18 cellular contexts compared by ENCODE assay signal in the genomic region with DNA sequence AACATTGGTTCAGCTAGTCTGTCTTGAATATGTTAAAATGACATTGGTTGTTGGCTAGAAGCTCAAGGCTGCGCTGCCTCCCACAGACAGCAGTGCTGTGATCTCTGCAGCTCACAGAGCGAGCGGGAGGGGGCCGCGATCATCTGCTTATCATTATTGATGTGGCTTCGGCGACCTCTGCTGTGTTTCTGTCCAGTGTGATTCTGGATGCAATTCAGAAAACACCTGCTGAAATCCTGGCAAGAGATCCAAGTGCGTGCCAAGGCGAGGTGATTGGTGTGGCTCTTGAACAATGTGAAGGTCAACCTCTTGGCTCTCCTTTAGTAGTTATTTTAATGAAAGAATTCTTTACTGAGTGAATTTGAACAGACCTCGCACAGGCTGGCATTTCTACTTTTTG.
A peak's percentile ranks its signal among the peaks of the same experiment; 100 is the strongest.
DNase-seq lines count a peak whose midpoint lies in the region; ATAC-seq, FAIRE-seq and TF ChIP-seq lines count a peak whose summit lies in the region.
"Had no signal": no experiment of that assay in that cellular context is flagged by ENCODE, and none has a peak within 500 bp of the region (broad histone marks: within the 10 kb centered on the region; RNA-seq: fewer than 3 reads in every experiment).

No MANE protein-coding gene starts in this region.

- H3K27me3 Mint-ChIP-seq in activated CD4-positive, alpha-beta memory T cell treated with anti-CD3 and anti-CD28 coated beads for 36 hours: peaks cover 73% of the 10 kb centered on the region
- peaks cover 85% of the 10 kb centered on the region for H3K27me3 Mint-ChIP-seq in activated CD4-positive, alpha-beta memory T cell treated with anti-CD3 and anti-CD28 coated beads, Interleukin-2, amount 10 ng/mL, durations not matched to agents 7 days and 5 days

- peaks cover 2% of the 10 kb centered on the region for H3K36me3 Mint-ChIP-seq in activated CD4-positive, alpha-beta memory T cell treated with anti-CD3 and anti-CD28 coated beads for 36 hours
- H3K36me3 Mint-ChIP-seq in activated CD4-positive, alpha-beta memory T cell treated with anti-CD3 and anti-CD28 coated beads, Interleukin-2, amount 10 ng/mL, durations not matched to agents 7 days and 5 days (ENCODE audit: low read depth): peaks cover 5% of the 10 kb centered on the region

- intact Hi-C loops in activated CD4-positive, alpha-beta memory T cell treated with anti-CD3 and anti-CD28 coated beads for 36 hours (cut with micrococcal nuclease): loop anchor here (5.0 kb wide), 1 partner anchor 1348 kb away; no protein-coding TSS in a partner anchor
- intact Hi-C loops in left cardiac atrium (cut with DNase I): no loop called here

- H3F3A ChIP-seq in SK-N-SH (replicated peaks; ENCODE audit: insufficient read depth): peaks cover 12% of the 10 kb centered on the region

- H2AFZ ChIP-seq in SK-N-SH (ENCODE audit: low read depth): no peak overlapping the region

- no peak for TF ChIP-seq EP300 in SK-N-SH (IDR thresholded peaks at IDR 0.05; ENCODE audit: borderline replicate concordance in 1 of 2, low read depth in 1 of 2, low read length in 1 of 2)

- H3K27ac ChIP-seq in SK-N-SH (ENCODE audit: low read depth in 2 of 2, low read length in 1 of 2): no peak overlapping the region
- no peak overlapping the region for H3K27ac ChIP-seq in small intestine (ENCODE audit: low read depth in 1 of 2, low read length in 1 of 2)
- H3K27ac ChIP-seq: SJCRH30 had no signal

- no peak for TF ChIP-seq RAD21 in SK-N-SH (IDR thresholded peaks at IDR 0.05; ENCODE audit: low read length)

- H3K4me1 Mint-ChIP-seq in activated CD4-positive, alpha-beta memory T cell treated with anti-CD3 and anti-CD28 coated beads for 36 hours (ENCODE audit: low read depth): peaks cover 31% of the 10 kb centered on the region
- H3K4me1 Mint-ChIP-seq in activated CD4-positive, alpha-beta memory T cell treated with anti-CD3 and anti-CD28 coated beads, Interleukin-2, amount 10 ng/mL, durations not matched to agents 7 days and 5 days: peaks cover 13% of the 10 kb centered on the region

- H3K4me3 ChIP-seq in SK-N-SH (ENCODE audit: low read depth in 2 of 2, low read length in 1 of 2) (no peak overlapping the region), small intestine (ENCODE audit: low read depth in 1 of 2, low read length in 2 of 2) (no peak overlapping the region)
- H3K4me3 ChIP-seq: SJCRH30 had no signal

- DNase-seq in activated CD4-positive, alpha-beta memory T cell treated with anti-CD3 and anti-CD28 coated beads for 36 hours: peak; percentile 12
- DNase-seq in activated CD4-positive, alpha-beta memory T cell treated with anti-CD3 and anti-CD28 coated beads, Interleukin-2, amount 10 ng/mL, durations not matched to agents 7 days and 5 days: no peak
- no peak for DNase-seq in SK-N-SH
- DNase-seq in left cardiac atrium: no peak
- peak; percentile 32 for DNase-seq in small intestine
- no peak for DNase-seq in NCI-H2081 treated with DMSO at 0.1 percent for 48 hours (lab: John Stamatoyannopoulos, UW)
- DNase-seq: KBM-7; NCI-H1694 treated with DMSO at 0.1 percent for 48 hours; NK-92 treated with Interleukin-12 subunit alpha and Interleukin-12 subunit beta, amount 100 ng/mL, for 24 hours; occipital lobe; SJCRH30 had no signal

- H3K4me1 ChIP-seq in SK-N-SH (ENCODE audit: control insufficient read depth in 1 of 2, insufficient read depth in 2 of 2, low read depth in 1 of 2, low read length in 1 of 2): no peaks in the 10 kb centered on the region
- no peaks in the 10 kb centered on the region for H3K4me1 ChIP-seq in small intestine (ENCODE audit: control insufficient read depth in 2 of 2, insufficient read depth in 1 of 2, low read depth in 1 of 2, low read length in 1 of 2)

- H3K79me2 ChIP-seq in SK-N-SH (ENCODE audit: insufficient read depth): no peaks in the 10 kb centered on the region

- no peaks in the 10 kb centered on the region for H3K36me3 ChIP-seq in SK-N-SH (replicated peaks in 1 of 2; ENCODE audit: control insufficient read depth in 1 of 2, insufficient read depth in 2 of 2, low read length in 1 of 2)
- no peaks in the 10 kb centered on the region for H3K36me3 ChIP-seq in small intestine (ENCODE audit: control insufficient read depth in 2 of 2, insufficient read depth in 2 of 2, low read length in 2 of 2)
- H3K36me3 ChIP-seq: SJCRH30 had no signal

- no peak overlapping the region for H3K27ac Mint-ChIP-seq in activated CD4-positive, alpha-beta memory T cell treated with anti-CD3 and anti-CD28 coated beads for 36 hours
- no peak overlapping the region for H3K27ac Mint-ChIP-seq in activated CD4-positive, alpha-beta memory T cell treated with anti-CD3 and anti-CD28 coated beads, Interleukin-2, amount 10 ng/mL, durations not matched to agents 7 days and 5 days
- H3K27ac Mint-ChIP-seq: activated naive CD4-positive, alpha-beta T cell treated with anti-CD3 and anti-CD28 coated beads, Interleukin-2, amount 50 U/mL, for 72 hours; memory B cell had no signal

- FAIRE-seq in small intestine (lab: Jason Lieb, UNC): no peak
- FAIRE-seq: colon, GM19239 had no signal

- H3K9ac ChIP-seq in SK-N-SH: no peak overlapping the region

- H4K20me1 ChIP-seq in SK-N-SH (ENCODE audit: insufficient read depth): no peaks in the 10 kb centered on the region

- no peak overlapping the region for H3K4me2 ChIP-seq in SK-N-SH

- POLR2A ChIA-PET in activated CD4-positive, alpha-beta memory T cell treated with anti-CD3 and anti-CD28 coated beads for 36 hours (lab: Charles Lee): no interaction called here
- POLR2A ChIA-PET in activated CD4-positive, alpha-beta memory T cell treated with anti-CD3 and anti-CD28 coated beads, Interleukin-2, amount 10 ng/mL, durations not matched to agents 7 days and 5 days (lab: Charles Lee): no interaction called here
- POLR2A ChIA-PET in SK-N-SH (lab: Yijun Ruan, JAX): no interaction called here

- no peak overlapping the region for H3K4me3 Mint-ChIP-seq in activated CD4-positive, alpha-beta memory T cell treated with anti-CD3 and anti-CD28 coated beads for 36 hours
- no peak overlapping the region for H3K4me3 Mint-ChIP-seq in activated CD4-positive, alpha-beta memory T cell treated with anti-CD3 and anti-CD28 coated beads, Interleukin-2, amount 10 ng/mL, durations not matched to agents 7 days and 5 days
- H3K4me3 Mint-ChIP-seq: memory B cell had no signal

- peak; percentile 48 for ATAC-seq in left cardiac atrium
- no peak for ATAC-seq in HG02981 (IDR thresholded peaks at IDR 0.05; ENCODE audit: unreplicated experiment)
- no peak for ATAC-seq in HG03280 (IDR thresholded peaks at IDR 0.05; ENCODE audit: unreplicated experiment)
- ATAC-seq: activated naive CD4-positive, alpha-beta T cell treated with anti-CD3 and anti-CD28 coated beads, Interleukin-2, amount 50 U/mL, for 72 hours; esophagus mucosa had no signal

- H3K9me2 ChIP-seq in SK-N-SH: no peaks in the 10 kb centered on the region

- H3K27me3 ChIP-seq in SK-N-SH (ENCODE audit: insufficient read depth): no peaks in the 10 kb centered on the region
- H3K27me3 ChIP-seq in small intestine (ENCODE audit: control insufficient read depth in 2 of 2, insufficient read depth in 2 of 2, low read length in 2 of 2): peaks cover 0 to 1% of the 10 kb centered on the region in 2 donors
- H3K27me3 ChIP-seq: SJCRH30 had no signal

- no peaks in the 10 kb centered on the region for H3K9me3 ChIP-seq in SK-N-SH
- no peaks in the 10 kb centered on the region for H3K9me3 ChIP-seq in small intestine (ENCODE audit: control insufficient read depth, low read depth)
- H3K9me3 ChIP-seq: SJCRH30 had no signal

- H3K9me3 Mint-ChIP-seq in activated CD4-positive, alpha-beta memory T cell treated with anti-CD3 and anti-CD28 coated beads for 36 hours: peaks cover 2% of the 10 kb centered on the region
- H3K9me3 Mint-ChIP-seq in activated CD4-positive, alpha-beta memory T cell treated with anti-CD3 and anti-CD28 coated beads, Interleukin-2, amount 10 ng/mL, durations not matched to agents 7 days and 5 days: peaks cover under 1% of the 10 kb centered on the region

- 13% methylated on average over 10 of the region's 10 CpGs for WGBS in SK-N-SH (ENCODE audit: low lambda C conversion rate)
- 10 to 53% (median 25%) methylated on average over 10 of the region's 10 CpGs for WGBS in small intestine, 3 donors

- CTCF ChIA-PET in activated CD4-positive, alpha-beta memory T cell treated with anti-CD3 and anti-CD28 coated beads for 36 hours (lab: Charles Lee): interaction anchor here (0.9 to 1.6 kb wide), 2 partner anchors 23 to 264 kb away, joined by 3 to 4 read pairs; no protein-coding TSS in a partner anchor
- CTCF ChIA-PET in activated CD4-positive, alpha-beta memory T cell treated with anti-CD3 and anti-CD28 coated beads, Interleukin-2, amount 10 ng/mL, durations not matched to agents 7 days and 5 days (lab: Charles Lee): interaction anchor here (3.5 kb wide), 1 partner anchor 23 kb away, joined by 10 read pairs; no protein-coding TSS in a partner anchor
- CTCF ChIA-PET in SK-N-SH (lab: Yijun Ruan, JAX): no interaction called here

- TF ChIP-seq CTCF in SK-N-SH (IDR thresholded peaks at IDR 0.05): no peak

TF ChIP-seq in SK-N-SH, 30 proteins besides CTCF, POLR2A, EP300 and RAD21:
- TF ChIP-seq TCF12 (IDR thresholded peaks at IDR 0.05) (peak; percentile 12; the same call in 1 of the 2 replicates), GABPA (IDR thresholded peaks at IDR 0.05; ENCODE audit: low read depth) (no peak)

Comparison
In these comparisons a context has a peak if more than half of its experiments do, and no peak if none do; other contexts are left out.
1. DNase-seq: peak in activated CD4-positive, alpha-beta memory T cell treated with anti-CD3 and anti-CD28 coated beads for 36 hours (single experiment) and small intestine (single experiment); none in activated CD4-positive, alpha-beta memory T cell treated with anti-CD3 and anti-CD28 coated beads, Interleukin-2, amount 10 ng/mL, durations not matched to agents 7 days and 5 days (single experiment), SK-N-SH (single experiment), left cardiac atrium (single experiment) and NCI-H2081 treated with DMSO at 0.1 percent for 48 hours (single experiment).
2. ATAC-seq: peak in left cardiac atrium (2 of 2); none in HG02981 (single experiment) and HG03280 (single experiment).